In the genomic region with DNA sequence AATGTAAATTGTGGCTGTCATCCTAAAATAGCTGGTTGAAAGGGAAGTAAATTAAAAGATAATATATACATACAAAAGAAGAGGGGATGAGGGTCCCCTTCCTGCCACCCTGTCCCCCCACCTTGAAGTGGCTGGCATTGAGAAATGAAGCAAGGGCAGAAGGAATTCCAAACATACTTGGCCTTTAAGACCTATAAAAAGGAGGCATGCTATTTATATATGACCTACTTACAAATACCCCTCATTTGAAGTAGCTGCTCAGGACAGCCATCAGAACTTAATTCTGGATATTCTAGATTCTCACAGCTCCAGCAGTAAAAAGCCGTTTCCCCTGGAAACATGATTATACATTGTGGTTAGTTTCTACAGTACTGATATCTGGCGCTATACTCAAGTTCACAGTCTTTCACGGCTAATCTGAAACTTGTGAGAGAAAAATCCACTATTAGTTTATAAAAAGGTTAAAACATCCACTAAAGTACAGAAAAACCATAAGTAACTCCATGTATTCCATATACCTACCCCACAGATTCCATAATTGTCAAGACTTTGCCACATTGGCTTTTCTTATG, we compare ENCODE assay signal across 16 cellular contexts. TPM values are rescaled to one million over a fixed set of nuclear protein-coding genes. Genes with fewer than 3 reads are reported as not detected.
DNase-seq lines count a peak whose midpoint lies in the region; ATAC-seq and TF ChIP-seq lines count a peak whose summit lies in the region.
"Had no signal": no experiment of that assay in that cellular context is flagged by ENCODE, and none has a peak within 500 bp of the region (broad histone marks: within the 10 kb centered on the region; RNA-seq: fewer than 3 reads in every experiment).

No MANE protein-coding gene starts in this region.

- H3K4me3 ChIP-seq in BLaER1 (no peak overlapping the region), IMR-90 (ENCODE audit: insufficient read depth, low read depth, low read length) (no peak overlapping the region), mesenchymal stem cell (ENCODE audit: insufficient read depth in 1 of 2, low read depth in 1 of 2, low read length in 2 of 2) (no peak overlapping the region), PC-9 (no peak overlapping the region)

- peaks cover 6 to 21% of the 10 kb centered on the region in 2 donors for H3K27me3 Mint-ChIP-seq in stimulated activated naive B cell treated with anti-CD40 and anti-IgM and Interleukin-4, amounts not matched to agents 10 μg/mL and 1 μg/mL and 100 μg/mL, for 72 hours

- in situ Hi-C loops in IMR-90 (cut with MboI; ENCODE audit: low sequenced_read_pairs) = no loop called here

- intact Hi-C loops in IMR-90 (cut with micrococcal nuclease) (no loop called here), PC-9 (cut with micrococcal nuclease; ENCODE audit: unreplicated experiment) (no loop called here)

- no peaks in the 10 kb centered on the region for H3K36me3 Mint-ChIP-seq in stimulated activated naive B cell treated with anti-CD40 and anti-IgM and Interleukin-4, amounts not matched to agents 10 μg/mL and 1 μg/mL and 100 μg/mL, for 72 hours

- peaks cover 27% of the 10 kb centered on the region for H3K4me1 ChIP-seq in BLaER1
- H3K4me1 ChIP-seq in IMR-90 (ENCODE audit: control insufficient read depth, insufficient read depth, low read length) = peaks cover 4% of the 10 kb centered on the region
- peaks cover 7% of the 10 kb centered on the region for H3K4me1 ChIP-seq in mesenchymal stem cell (ENCODE audit: control insufficient read depth, insufficient read depth, low read depth, low read length)
- no peaks in the 10 kb centered on the region for H3K4me1 ChIP-seq in PC-9 (replicated peaks; ENCODE audit: insufficient read depth)

- no peaks in the 10 kb centered on the region for H3F3A ChIP-seq in PC-9 (ENCODE audit: insufficient read depth, low read depth)

- H3K27ac ChIP-seq in BLaER1 = no peak overlapping the region
- no peak overlapping the region for H3K27ac ChIP-seq in IMR-90 (ENCODE audit: insufficient read depth, low read length)
- no peak overlapping the region for H3K27ac ChIP-seq in mesenchymal stem cell (ENCODE audit: low read length, poor library complexity, severe bottlenecking)
- H3K27ac ChIP-seq in PC-9 = no peak overlapping the region
- H3K27ac ChIP-seq: C4-2B, HL-60 had no signal

- H2BK20ac ChIP-seq in IMR-90 (ENCODE audit: low read depth, low read length) = no peak overlapping the region

- H2BK5ac ChIP-seq in IMR-90 (ENCODE audit: low read depth, low read length, poor library complexity, severe bottlenecking) = no peak overlapping the region
- no peak overlapping the region for H2BK5ac ChIP-seq in mesenchymal stem cell (ENCODE audit: low read depth, low read length, poor library complexity, severe bottlenecking)

- H3K18ac ChIP-seq in IMR-90 (ENCODE audit: low read depth, low read length) = no peak overlapping the region
- H3K18ac ChIP-seq in mesenchymal stem cell (ENCODE audit: low read depth in 1 of 2, low read length in 2 of 2) = no peak overlapping the region

- H2BK120ac ChIP-seq in IMR-90 (ENCODE audit: low read depth, low read length) (no peak overlapping the region), mesenchymal stem cell (ENCODE audit: low read depth, low read length) (no peak overlapping the region)

- H3K4me1 Mint-ChIP-seq in stimulated activated naive B cell treated with anti-CD40 and anti-IgM and Interleukin-4, amounts not matched to agents 10 μg/mL and 1 μg/mL and 100 μg/mL, for 72 hours = peaks cover 0 to 4% of the 10 kb centered on the region in 2 donors

- no peak for TF ChIP-seq RAD21 in IMR-90 (IDR thresholded peaks at IDR 0.05; ENCODE audit: low read length)

- H4K5ac ChIP-seq in IMR-90 (ENCODE audit: low read depth, low read length) = no peak overlapping the region

- no peak overlapping the region for H3K27ac Mint-ChIP-seq in stimulated activated naive B cell treated with anti-CD40 and anti-IgM and Interleukin-4, amounts not matched to agents 10 μg/mL and 1 μg/mL and 100 μg/mL, for 72 hours

- H3K4me2 ChIP-seq in BLaER1 = peak overlapping the region; percentile 13; the same call in 1 of the 2 replicates
- no peak overlapping the region for H3K4me2 ChIP-seq in IMR-90 (ENCODE audit: low read depth, low read length)
- H3K4me2 ChIP-seq in mesenchymal stem cell (ENCODE audit: low read length, poor library complexity, severe bottlenecking) = no peak overlapping the region
- H3K4me2 ChIP-seq in PC-9 = no peak overlapping the region
- H3K4me2 ChIP-seq: SK-N-SH had no signal

- H4K91ac ChIP-seq in IMR-90 (ENCODE audit: insufficient read depth, low read depth, low read length) (no peak overlapping the region), mesenchymal stem cell (ENCODE audit: low read length) (no peak overlapping the region)

- no peak overlapping the region for H3K4me3 Mint-ChIP-seq in stimulated activated naive B cell treated with anti-CD40 and anti-IgM and Interleukin-4, amounts not matched to agents 10 μg/mL and 1 μg/mL and 100 μg/mL, for 72 hours

- H2AFZ ChIP-seq in IMR-90 (replicated peaks; ENCODE audit: low read length, poor library complexity) (no peak overlapping the region), mesenchymal stem cell (ENCODE audit: low read depth, low read length) (no peak overlapping the region), PC-9 (no peak overlapping the region)

- H2BK15ac ChIP-seq in IMR-90 (ENCODE audit: low read depth, low read length) (no peak overlapping the region), mesenchymal stem cell (ENCODE audit: low read depth, poor library complexity, severe bottlenecking) (no peak overlapping the region)

- H3K27me3 ChIP-seq in BLaER1 (no peaks in the 10 kb centered on the region), IMR-90 (ENCODE audit: control insufficient read depth, insufficient read depth, low read length) (no peaks in the 10 kb centered on the region), mesenchymal stem cell (ENCODE audit: control insufficient read depth in 1 of 2, insufficient read depth in 1 of 2, low read length in 2 of 2) (no peaks in the 10 kb centered on the region), PC-9 (ENCODE audit: insufficient read depth, low read depth) (no peaks in the 10 kb centered on the region)

- dilution Hi-C loops in IMR-90 (cut with HindIII; ENCODE audit: low sequenced_read_pairs, unreplicated experiment) = no loop called here

- H3K14ac ChIP-seq in IMR-90 (replicated peaks; ENCODE audit: low read depth, low read length) = no peak overlapping the region
- H3K14ac ChIP-seq in mesenchymal stem cell (ENCODE audit: low read length in 2 of 2) = no peak overlapping the region

- H3K9me3 ChIP-seq in BLaER1 = no peaks in the 10 kb centered on the region
- no peaks in the 10 kb centered on the region for H3K9me3 ChIP-seq in IMR-90 (ENCODE audit: control insufficient read depth, insufficient read depth, low read length)
- H3K9me3 ChIP-seq in mesenchymal stem cell (ENCODE audit: control insufficient read depth, low read length) = no peaks in the 10 kb centered on the region
- no peaks in the 10 kb centered on the region for H3K9me3 ChIP-seq in PC-9 (ENCODE audit: insufficient read depth, low read depth)
- H3K9me3 ChIP-seq: SK-N-SH had no signal

- no peaks in the 10 kb centered on the region for H3K79me1 ChIP-seq in IMR-90 (ENCODE audit: low read depth in 1 of 2, low read length in 2 of 2)
- no peaks in the 10 kb centered on the region for H3K79me1 ChIP-seq in mesenchymal stem cell (replicated peaks; ENCODE audit: low read length, poor library complexity, severe bottlenecking)

- CTCF ChIA-PET in IMR-90 (lab: Yijun Ruan, JAX) = no interaction called here
- CTCF ChIA-PET in PC-9 (lab: Charles Lee) = no interaction called here
- CTCF ChIA-PET in HEK293T (lab: Yijun Ruan, JAX) = no interaction called here

- H3K9ac ChIP-seq in BLaER1 (no peak overlapping the region), IMR-90 (ENCODE audit: low read depth, low read length) (no peak overlapping the region), mesenchymal stem cell (ENCODE audit: low read length) (no peak overlapping the region)
- H3K9ac ChIP-seq: SK-N-SH had no signal

- H3K9me1 ChIP-seq in IMR-90 (ENCODE audit: insufficient read depth, low read length) = peaks cover 4% of the 10 kb centered on the region

- no peak overlapping the region for H2AK5ac ChIP-seq in IMR-90 (ENCODE audit: low read depth, low read length)
- no peak overlapping the region for H2AK5ac ChIP-seq in mesenchymal stem cell (ENCODE audit: low read length, severe bottlenecking)

- no peak overlapping the region for H2BK12ac ChIP-seq in mesenchymal stem cell (ENCODE audit: low read length in 2 of 2)

- H3K36me3 ChIP-seq in BLaER1 (no peaks in the 10 kb centered on the region), IMR-90 (ENCODE audit: control insufficient read depth, insufficient read depth, low read length) (no peaks in the 10 kb centered on the region), mesenchymal stem cell (ENCODE audit: control insufficient read depth in 1 of 2, insufficient read depth in 2 of 2, low read depth in 1 of 2, low read length in 2 of 2) (no peaks in the 10 kb centered on the region), PC-9 (ENCODE audit: low read depth) (no peaks in the 10 kb centered on the region)

- H3K56ac ChIP-seq in IMR-90 (ENCODE audit: extremely low read depth, insufficient read depth, low read length) = no peak overlapping the region

- WGBS in IMR-90 (ENCODE audit: extremely low coverage in 2 of 2, insufficient read length in 1 of 2), 2 experiments = no CpG with 5 or more reads among the region's 3 CpGs
- 95% methylated on average over 2 of the region's 3 CpGs for WGBS in mesenchymal stem cell

- ATAC-seq in IMR-90 (ENCODE audit: low read depth) = no peak
- no peak for ATAC-seq in stimulated activated naive B cell treated with anti-CD40 and anti-IgM and Interleukin-4, amounts not matched to agents 10 μg/mL and 1 μg/mL and 100 μg/mL, for 72 hours (replicated peaks)

- H3K4ac ChIP-seq in IMR-90 (ENCODE audit: low read depth, low read length) (no peak overlapping the region), mesenchymal stem cell (ENCODE audit: low read depth in 1 of 2, low read length in 2 of 2) (no peak overlapping the region)

- TF ChIP-seq POLR2A in IMR-90 (IDR thresholded peaks at IDR 0.05; ENCODE audit: low read depth, low read length) = no peak

- peak; percentile 8 for DNase-seq in IMR-90
- DNase-seq in amniotic epithelial cell (ENCODE audit: low read depth) = peak; percentile 11
- DNase-seq in mesenchymal stem cell = peak; percentile 17
- no peak for DNase-seq in PC-9
- DNase-seq in stimulated activated naive B cell treated with anti-CD40 and anti-IgM and Interleukin-4, amounts not matched to agents 10 μg/mL and 1 μg/mL and 100 μg/mL, for 72 hours = no peak
- DNase-seq in HEK293T (ENCODE audit: extremely low spot score) = no peak
- DNase-seq in DMS 273 (lab: John Stamatoyannopoulos, UW; ENCODE audit: unreplicated experiment) = no peak
- DNase-seq: KBM-7, NCI-H1048, NCI-H1436 treated with DMSO at 0.1 percent for 48 hours, NCI-H2081, NCI-H748 treated with DMSO at 0.1 percent for 48 hours, SK-N-SH had no signal

- TF ChIP-seq CTCF in IMR-90 (conservative IDR thresholded peaks at IDR 0.05; ENCODE audit: low read depth, low read length) (no peak), PC-9 (conservative IDR thresholded peaks at IDR 0.05) (no peak)

- H3K79me2 ChIP-seq in PC-9 (ENCODE audit: low read depth) = no peaks in the 10 kb centered on the region

- no peaks in the 10 kb centered on the region for H4K20me1 ChIP-seq in BLaER1
- no peaks in the 10 kb centered on the region for H4K20me1 ChIP-seq in IMR-90 (ENCODE audit: insufficient read depth, low read length)
- no peaks in the 10 kb centered on the region for H4K20me1 ChIP-seq in PC-9 (ENCODE audit: insufficient read depth)

- no TSS peak for BruUV-seq in IMR-90 (replicated peaks; lab: Mats Ljungman, UMichigan)
- no TSS peak for BruUV-seq in PC-9 (replicated peaks; lab: Mats Ljungman, UMichigan)

- POLR2A ChIA-PET in IMR-90 (lab: Charles Lee; ENCODE audit: unreplicated experiment) = no interaction called here
- POLR2A ChIA-PET in PC-9 (lab: Charles Lee; ENCODE audit: unreplicated experiment) = no interaction called here
- POLR2A ChIA-PET in HEK293T (lab: Yijun Ruan, JAX) = no interaction called here

- no peak overlapping the region for H3K23ac ChIP-seq in IMR-90 (ENCODE audit: low read depth, low read length)
- no peak overlapping the region for H3K23ac ChIP-seq in mesenchymal stem cell (ENCODE audit: low read length in 2 of 2)

- H4K8ac ChIP-seq in IMR-90 (ENCODE audit: low read depth in 2 of 2, low read length in 2 of 2) = no peak overlapping the region
- no peak overlapping the region for H4K8ac ChIP-seq in mesenchymal stem cell (ENCODE audit: low read length)

- H3K9me2 ChIP-seq in PC-9 (ENCODE audit: insufficient read depth) = no peaks in the 10 kb centered on the region; the same call in 1 of the 2 replicates
- H3K9me2 ChIP-seq: SK-N-SH had no signal

- no peaks in the 10 kb centered on the region for H3K9me3 Mint-ChIP-seq in stimulated activated naive B cell treated with anti-CD40 and anti-IgM and Interleukin-4, amounts not matched to agents 10 μg/mL and 1 μg/mL and 100 μg/mL, for 72 hours

- no peak overlapping the region for H2AK9ac ChIP-seq in IMR-90 (replicated peaks; ENCODE audit: low read depth, low read length, poor library complexity)

RNA-seq across cellular contexts. Expression of a gene that starts 9.6 kb away (rescaled TPM):
- total RNA-seq in IMR-90 (2012; rRNA removed) = 1.1 TPM in 2 replicates
- 1.0 TPM in 2 replicates for polyA plus RNA-seq in IMR-90 (2012; rRNA removed)
- 0.66 and 0.71 TPM in 2 replicates for polyA plus RNA-seq in IMR-90 (2012; cell fraction: cytosol; rRNA removed)
- polyA plus RNA-seq in IMR-90 (2012; cell fraction: nucleus; rRNA removed; ENCODE audit: low replicate concordance) = 0.63 and 0.67 TPM in 2 replicates
- 0.69 TPM for polyA plus RNA-seq in mesenchymal stem cell (2013, experiment 1 of 2)
- 0.66 TPM for polyA plus RNA-seq in mesenchymal stem cell (2013, experiment 2 of 2)
- 0.13 TPM in 1 of 2 replicates, not detected in the other for total RNA-seq in PC-9 (2021)

Comparison
In these comparisons a context has a peak if more than half of its experiments do, and no peak if none do; other contexts are left out.
1. DNase-seq: peak in IMR-90 (single experiment), amniotic epithelial cell (single experiment) and mesenchymal stem cell (single experiment); none in PC-9 (0 of 2), stimulated activated naive B cell treated with anti-CD40 and anti-IgM and Interleukin-4, amounts not matched to agents 10 μg/mL and 1 μg/mL and 100 μg/mL, for 72 hours (single experiment), HEK293T (single experiment) and DMS 273 (single experiment).